Comparison of ENCODE assay signal across 8 cellular contexts in the genomic region with DNA sequence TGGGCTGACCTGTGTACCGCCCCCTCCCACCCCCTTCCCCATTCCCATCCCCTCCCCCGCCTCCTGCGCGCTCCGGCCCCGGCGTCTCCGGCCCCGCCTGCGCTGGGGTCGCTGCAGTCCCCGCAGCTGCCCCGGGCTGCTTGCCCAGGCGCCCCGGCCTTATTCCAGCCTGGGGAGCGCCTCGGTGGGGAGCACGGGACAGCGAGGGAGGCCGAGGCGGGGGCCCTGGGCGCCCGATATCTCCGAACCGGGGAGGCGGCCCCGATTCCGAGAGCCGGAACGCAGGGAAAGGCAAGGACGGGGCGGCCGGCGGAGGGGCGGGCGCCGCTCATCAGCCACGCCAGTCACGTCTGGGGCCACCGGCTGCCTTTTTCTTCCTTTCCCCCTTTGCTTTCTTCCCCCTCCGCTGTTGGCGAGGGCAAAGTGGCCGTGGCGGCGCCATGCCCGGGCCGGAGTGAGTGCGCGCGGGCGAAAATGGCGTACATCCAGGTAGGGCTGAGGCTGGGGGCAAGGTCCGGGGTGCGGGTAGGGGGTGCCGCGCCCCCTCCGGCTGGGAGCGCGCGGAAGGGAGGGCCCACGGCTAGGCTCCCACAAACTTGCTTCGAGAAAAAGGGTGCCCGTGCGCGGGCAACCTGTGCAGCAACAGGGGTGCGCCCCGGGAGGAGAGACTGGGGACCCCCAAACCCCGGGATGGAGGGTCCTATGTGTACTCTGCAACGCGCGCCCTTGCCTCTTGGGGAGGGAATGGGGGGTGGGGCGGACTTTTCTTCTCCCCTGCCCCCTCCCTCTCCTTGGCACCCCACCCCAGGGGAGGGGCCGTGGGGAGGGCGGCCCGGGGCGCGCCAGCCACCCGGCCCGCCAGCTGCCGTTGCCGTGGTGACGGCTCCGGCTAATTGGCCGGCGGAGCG. TPM values are rescaled to one million over a fixed set of nuclear protein-coding genes. Genes with fewer than 3 reads are reported as not detected.
DNase-seq lines count a peak whose midpoint lies in the region; ATAC-seq and TF ChIP-seq lines count a peak whose summit lies in the region.

Gene SYT17 (plus strand): TSS at position 68 of the 908 bp plus-strand sequence. CDS start 407 bp downstream, at position 475.

- no peaks in the 10 kb centered on the region for H3K4me1 ChIP-seq in colonic mucosa
- H3K4me1 ChIP-seq in mesenchymal stem cell (ENCODE audit: control insufficient read depth, insufficient read depth, low read depth, low read length): peaks cover 14% of the 10 kb centered on the region
- H3K4me1 ChIP-seq in vagina: peaks cover 20% of the 10 kb centered on the region

- peak within 1 kb of the TSS; percentile 66 for H2BK120ac ChIP-seq in mesenchymal stem cell (ENCODE audit: low read depth, low read length)

- CTCF ChIA-PET in GM10248 (lab: Yijun Ruan, JAX): interaction anchor here (1.4 to 2.8 kb wide), 2 partner anchors 11 to 207 kb away, joined by 3 to 16 read pairs; no protein-coding TSS in a partner anchor

- H3K9me3 ChIP-seq in colonic mucosa (no peaks in the 10 kb centered on the region), mesenchymal stem cell (ENCODE audit: control insufficient read depth, low read length) (peaks cover 3% of the 10 kb centered on the region), vagina (no peaks in the 10 kb centered on the region)

- H3K9ac ChIP-seq in colonic mucosa (ENCODE audit: low read depth in 2 of 2, low read length in 2 of 2) (peak within 1 kb of the TSS; percentile 56 to 68), mesenchymal stem cell (ENCODE audit: low read length) (no peak within 1 kb of the TSS)

- peak within 1 kb of the TSS; percentile 72 for H3K4me2 ChIP-seq in mesenchymal stem cell (ENCODE audit: low read length, poor library complexity, severe bottlenecking)

- peak within 1 kb of the TSS; percentile 46 to 85 for H3K4ac ChIP-seq in mesenchymal stem cell (ENCODE audit: low read depth in 1 of 2, low read length in 2 of 2)

- DNase-seq in GM10248 (ENCODE audit: extremely low spot score) (peak; percentile 47), NCI-H2171 treated with DMSO at 0.1 percent for 48 hours (lab: John Stamatoyannopoulos, UW) (peak; percentile 35), colonic mucosa (peak; percentile 29), mesenchymal stem cell (peak; percentile 45), vagina (ENCODE audit: extremely low spot score in 2 of 2) (no peak), A172 (ENCODE audit: low spot score) (no peak)

- TF ChIP-seq CTCF in GM10248 (IDR thresholded peaks at IDR 0.05; ENCODE audit: control extremely low read depth, extremely low read depth, low read depth, missing control alignments) (no peak), colonic mucosa (IDR thresholded peaks at IDR 0.05) (no peak), vagina (IDR thresholded peaks at IDR 0.05) (no peak)

- POLR2A ChIA-PET in GM10248 (lab: Yijun Ruan, JAX): no interaction called here

- no peak for ATAC-seq in HG02623 (IDR thresholded peaks at IDR 0.05; ENCODE audit: unreplicated experiment)
- ATAC-seq in HG03025 (IDR thresholded peaks at IDR 0.05; ENCODE audit: low FRiP score, unreplicated experiment): no peak

- peak within 1 kb of the TSS; percentile 57 for H2BK15ac ChIP-seq in mesenchymal stem cell (ENCODE audit: low read depth, poor library complexity, severe bottlenecking)

- peak within 1 kb of the TSS; percentile 73 for H4K91ac ChIP-seq in mesenchymal stem cell (ENCODE audit: low read length)

- no peak within 1 kb of the TSS for H3K27ac ChIP-seq in colonic mucosa
- H3K27ac ChIP-seq in mesenchymal stem cell (ENCODE audit: low read length, poor library complexity, severe bottlenecking): no peak within 1 kb of the TSS
- H3K27ac ChIP-seq in vagina: no peak within 1 kb of the TSS

- intact Hi-C loops in colonic mucosa (cut with DNase I): no loop called here
- intact Hi-C loops in vagina (cut with DNase I): no loop called here

- H3K18ac ChIP-seq in mesenchymal stem cell (ENCODE audit: low read depth in 1 of 2, low read length in 2 of 2): peak within 1 kb of the TSS; percentile 67 to 87

- H2AFZ ChIP-seq in mesenchymal stem cell (ENCODE audit: low read depth, low read length): peak within 1 kb of the TSS; percentile 97

- H3K27me3 ChIP-seq in colonic mucosa: no peaks in the 10 kb centered on the region
- H3K27me3 ChIP-seq in mesenchymal stem cell (ENCODE audit: control insufficient read depth in 1 of 2, insufficient read depth in 1 of 2, low read length in 2 of 2): peaks cover 37 to 40% of the 10 kb centered on the region in 2 experiments
- no peaks in the 10 kb centered on the region for H3K27me3 ChIP-seq in vagina

- H3K36me3 ChIP-seq in colonic mucosa: no peaks in the 10 kb centered on the region
- no peaks in the 10 kb centered on the region for H3K36me3 ChIP-seq in mesenchymal stem cell (ENCODE audit: control insufficient read depth in 1 of 2, insufficient read depth in 2 of 2, low read depth in 1 of 2, low read length in 2 of 2)
- H3K36me3 ChIP-seq in vagina: no peaks in the 10 kb centered on the region

- H3K14ac ChIP-seq in mesenchymal stem cell (ENCODE audit: low read length in 2 of 2): peak within 1 kb of the TSS in 1 of 2 experiments; percentile 79

- 2% methylated on average over 66 of the region's 86 CpGs for WGBS in mesenchymal stem cell

- peak within 1 kb of the TSS in 1 of 2 experiments; percentile 96 for H2BK12ac ChIP-seq in mesenchymal stem cell (ENCODE audit: low read length in 2 of 2)

- no peaks in the 10 kb centered on the region for H3K79me1 ChIP-seq in mesenchymal stem cell (replicated peaks; ENCODE audit: low read length, poor library complexity, severe bottlenecking)

- no peak within 1 kb of the TSS for H2BK5ac ChIP-seq in mesenchymal stem cell (ENCODE audit: low read depth, low read length, poor library complexity, severe bottlenecking)

- no peak for TF ChIP-seq POLR2A in vagina (IDR thresholded peaks at IDR 0.05)

- peak within 1 kb of the TSS in 1 of 2 experiments; percentile 96 for H3K23ac ChIP-seq in mesenchymal stem cell (ENCODE audit: low read length in 2 of 2)

- peak within 1 kb of the TSS; percentile 62 for H3K4me3 ChIP-seq in colonic mucosa
- H3K4me3 ChIP-seq in mesenchymal stem cell (ENCODE audit: insufficient read depth in 1 of 2, low read depth in 1 of 2, low read length in 2 of 2): peak within 1 kb of the TSS; percentile 47 to 62
- peak within 1 kb of the TSS; percentile 52 to 53 for H3K4me3 ChIP-seq in vagina

- H2AK5ac ChIP-seq in mesenchymal stem cell (ENCODE audit: low read length, severe bottlenecking): no peak within 1 kb of the TSS

- peak within 1 kb of the TSS; percentile 32 for H4K8ac ChIP-seq in mesenchymal stem cell (ENCODE audit: low read length)

RNA-seq across cellular contexts. Expression of gene SYT17, which starts in this region (rescaled TPM):
- total RNA-seq in colonic mucosa (1 to 10 TPM; 5.1 to 5.5 TPM), vagina (13.3 TPM)
- 5.4 TPM for polyA plus RNA-seq in mesenchymal stem cell (2013, experiment 1 of 2)
- polyA plus RNA-seq in mesenchymal stem cell (2013, experiment 2 of 2): 5.0 TPM
- 0.55 and 1.3 TPM in 2 replicates for total RNA-seq in A172 (2014; rRNA removed; shearing (Covaris generic))

Comparison
In these comparisons a context has a peak if more than half of its experiments do, and no peak if none do; other contexts are left out.
1. DNase-seq: peak in GM10248 (single experiment), NCI-H2171 treated with DMSO at 0.1 percent for 48 hours (single experiment), colonic mucosa (single experiment) and mesenchymal stem cell (single experiment); none in vagina (0 of 2) and A172 (single experiment).
2. Peak in every context shown above with its lines, with median percentiles within 50 percentile points of each other: H3K4me3 ChIP-seq.